Comparison of ENCODE assay signal across 1 cellular context in the genomic region with DNA sequence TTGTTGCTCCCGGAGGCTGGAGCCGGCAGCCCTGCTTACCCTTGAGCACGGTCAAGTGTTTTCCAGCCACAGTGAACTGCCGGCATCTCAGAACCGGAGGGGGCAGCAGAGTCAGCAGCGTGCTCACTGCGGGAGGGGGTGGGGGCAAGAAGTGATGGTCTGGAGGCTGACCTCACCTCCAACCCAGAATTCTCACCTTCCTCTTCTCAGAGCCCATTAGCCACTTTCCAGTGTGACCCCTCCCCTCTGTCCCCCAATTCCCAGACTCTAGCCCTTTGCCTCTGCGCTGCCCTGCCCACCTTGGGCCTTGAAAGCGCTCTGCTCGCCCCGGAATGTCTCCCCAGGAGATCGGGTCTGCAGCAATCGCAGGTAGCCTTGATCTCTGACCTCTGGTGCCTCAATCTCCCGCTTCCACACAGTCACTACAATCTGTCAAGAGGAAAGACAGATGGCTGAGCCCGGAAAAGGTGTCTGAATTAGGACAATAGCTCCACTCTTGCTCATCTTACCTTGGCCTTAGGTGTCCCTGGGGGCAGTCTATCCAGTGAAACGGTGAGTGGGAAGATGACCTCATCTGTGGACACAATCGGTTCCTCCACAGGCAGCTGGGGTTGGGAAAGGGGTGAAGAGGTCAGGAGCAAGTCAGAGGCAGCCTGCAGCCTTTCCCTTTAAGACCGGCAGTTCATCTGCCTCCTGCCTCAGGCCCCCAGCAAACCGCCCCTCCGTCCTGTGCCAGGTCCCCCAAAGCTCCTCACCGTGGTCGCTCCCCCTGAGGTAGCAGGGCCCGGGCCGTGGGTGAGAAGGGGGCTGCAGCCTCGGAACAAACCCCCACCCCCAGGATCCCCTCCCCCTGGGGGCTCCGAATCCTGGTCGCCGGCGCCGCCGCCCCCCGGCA.
TF ChIP-seq lines count a peak whose summit lies in the region.

No MANE protein-coding gene starts in this region.

TF ChIP-seq in H1, 55 proteins besides CTCF, POLR2A, EP300 and RAD21:
- TF ChIP-seq KDM1A (IDR thresholded peaks at IDR 0.05; ENCODE audit: borderline replicate concordance, low read length), result no peak
- TF ChIP-seq SIN3A (conservative IDR thresholded peaks at IDR 0.05 in 1 of 2, IDR thresholded peaks at IDR 0.05 in 1 of 2; ENCODE audit: low read depth in 1 of 2, low read length in 2 of 2), result no peak
- TF ChIP-seq TAF7 (optimal IDR thresholded peaks at IDR 0.05; ENCODE audit: borderline replicate concordance, low read depth, low read length), result no peak
- TF ChIP-seq ATF3 (IDR thresholded peaks at IDR 0.05; ENCODE audit: insufficient read depth, low read depth, low read length), result no peak
- TF ChIP-seq SAP30 (IDR thresholded peaks at IDR 0.05; ENCODE audit: insufficient read depth, insufficient replicate concordance, low read length), result no peak
- TF ChIP-seq GABPA (IDR thresholded peaks at IDR 0.05; ENCODE audit: borderline replicate concordance, insufficient read depth, low read length), result no peak
- TF ChIP-seq POLR2AphosphoS5 (IDR thresholded peaks at IDR 0.05; ENCODE audit: low read depth, low read length), result peak; percentile 32; the same call in 1 of the 2 replicates
- no peak for TF ChIP-seq CBX8 (IDR thresholded peaks at IDR 0.05; ENCODE audit: borderline replicate concordance, low read depth, low read length)
TF ChIP-seq in H1: peak in this region for 1.
